Comparison of ENCODE assay signal across 12 cellular contexts in genomic region chr1:153532161-153532560, GRCh38. TPM values are rescaled to one million over a fixed set of nuclear protein-coding genes. Genes with fewer than 3 reads are reported as not detected.
DNase-seq lines count a peak whose midpoint lies in the region; ATAC-seq and TF ChIP-seq lines count a peak whose summit lies in the region.
"Had no signal": no experiment of that assay in that cellular context is flagged by ENCODE, and none has a peak within 500 bp of the region (broad histone marks: within the 10 kb centered on the region; RNA-seq: fewer than 3 reads in every experiment).

No MANE protein-coding gene starts in this region.

- CTCF ChIA-PET in activated CD4-positive, alpha-beta memory T cell treated with anti-CD3 and anti-CD28 coated beads for 36 hours (lab: Charles Lee) = interaction anchor here (0.7 to 6.3 kb wide), 32 partner anchors 8 to 459 kb away, joined by 3 to 269 read pairs (median 5); partner anchors contain the start of genes CHTOP, ILF2, RAB13 and RPS27

- ATAC-seq in HG03354 (IDR thresholded peaks at IDR 0.05; ENCODE audit: poor library complexity, severe bottlenecking, unreplicated experiment) = no peak

- peaks cover 54% of the 10 kb centered on the region for H3K4me1 Mint-ChIP-seq in activated CD4-positive, alpha-beta memory T cell treated with anti-CD3 and anti-CD28 coated beads for 36 hours (ENCODE audit: low read depth)
- H3K4me1 Mint-ChIP-seq in immature natural killer cell (peaks cover 60 to 62% of the 10 kb centered on the region in 2 donors), type B pancreatic cell (ENCODE audit: unreplicated experiment) (peaks cover 26% of the 10 kb centered on the region)

- POLR2A ChIA-PET in activated CD4-positive, alpha-beta memory T cell treated with anti-CD3 and anti-CD28 coated beads for 36 hours (lab: Charles Lee) = interaction anchor here (0.6 to 6.4 kb wide), 8 partner anchors 12 to 459 kb away, joined by 3 to 99 read pairs (median 12); partner anchors contain the start of genes CHTOP, RPS27, S100A2 and S100A4

- H3K27ac ChIP-seq in left ventricle myocardium inferior (replicated peaks) = peak overlapping the region; percentile 98
- H3K27ac ChIP-seq in right atrium auricular region = peak overlapping the region in 1 of 2 donors; percentile 14

- no peaks in the 10 kb centered on the region for H3K27me3 ChIP-seq in left ventricle myocardium inferior (ENCODE audit: low read depth)
- no peaks in the 10 kb centered on the region for H3K27me3 ChIP-seq in right atrium auricular region
- no peaks in the 10 kb centered on the region for H3K27me3 ChIP-seq in BE2C

- no peak overlapping the region for H3K4me3 ChIP-seq in left ventricle myocardium inferior
- no peak overlapping the region for H3K4me3 ChIP-seq in right atrium auricular region
- H3K4me3 ChIP-seq in BE2C (ENCODE audit: low read depth, low read length) = no peak overlapping the region

- peaks cover 50% of the 10 kb centered on the region for H3K4me1 ChIP-seq in left ventricle myocardium inferior
- peaks cover 0 to 39% of the 10 kb centered on the region in 2 donors for H3K4me1 ChIP-seq in right atrium auricular region
- H3K4me1 ChIP-seq in BE2C = peaks cover 29% of the 10 kb centered on the region

- H3K4me3 Mint-ChIP-seq in activated CD4-positive, alpha-beta memory T cell treated with anti-CD3 and anti-CD28 coated beads for 36 hours = peak overlapping the region; percentile 91
- H3K4me3 Mint-ChIP-seq in immature natural killer cell (peak overlapping the region; percentile 38 to 93 (median 83)), type B pancreatic cell (peak overlapping the region; percentile 84)

- no peaks in the 10 kb centered on the region for H3K27me3 Mint-ChIP-seq in activated CD4-positive, alpha-beta memory T cell treated with anti-CD3 and anti-CD28 coated beads for 36 hours
- H3K27me3 Mint-ChIP-seq in immature natural killer cell (ENCODE audit: low read depth in 3 of 3) (peaks cover 14 to 21% (median 14%) of the 10 kb centered on the region in 3 donors), type B pancreatic cell (no peaks in the 10 kb centered on the region)

- H3K9me3 Mint-ChIP-seq in activated CD4-positive, alpha-beta memory T cell treated with anti-CD3 and anti-CD28 coated beads for 36 hours = no peaks in the 10 kb centered on the region
- H3K9me3 Mint-ChIP-seq in immature natural killer cell = no peaks in the 10 kb centered on the region
- H3K9me3 Mint-ChIP-seq in type B pancreatic cell = peaks cover 5% of the 10 kb centered on the region

- intact Hi-C loops in left ventricle myocardium inferior (cut with micrococcal nuclease) = loop anchor here (5.0 kb wide), 1 partner anchor 35 kb away; the partner anchor contains the start of gene S100A2
- intact Hi-C loops in activated CD4-positive, alpha-beta memory T cell treated with anti-CD3 and anti-CD28 coated beads for 36 hours (cut with micrococcal nuclease) = loop anchor here (1.0 to 10.0 kb wide), 4 partner anchors 15 to 103 kb away; partner anchors contain the start of gene CHTOP

- DNase-seq in left ventricle myocardium inferior (no peak), right atrium auricular region (ENCODE audit: low spot score) (no peak), immature natural killer cell (peak; percentile 49 to 69 (median 50)), type B pancreatic cell (ENCODE audit: extremely low spot score, unreplicated experiment) (no peak), cerebellar cortex (ENCODE audit: low spot score) (no peak), BE2C (no peak)
- peak; percentile 75 for DNase-seq in activated CD4-positive, alpha-beta memory T cell treated with anti-CD3 and anti-CD28 coated beads for 36 hours
- DNase-seq: GOT3, NCI-H1105 treated with DMSO at 0.1 percent for 48 hours had no signal

- H3K27ac Mint-ChIP-seq in activated CD4-positive, alpha-beta memory T cell treated with anti-CD3 and anti-CD28 coated beads for 36 hours = peak overlapping the region; percentile 96
- H3K27ac Mint-ChIP-seq in immature natural killer cell (peak overlapping the region; percentile 88 to 99 (median 98)), type B pancreatic cell (peak overlapping the region; percentile 93)

- peaks cover 24% of the 10 kb centered on the region for H3K36me3 Mint-ChIP-seq in activated CD4-positive, alpha-beta memory T cell treated with anti-CD3 and anti-CD28 coated beads for 36 hours
- H3K36me3 Mint-ChIP-seq in immature natural killer cell = peaks cover 0 to 8% (median 8%) of the 10 kb centered on the region in 3 donors
- no peaks in the 10 kb centered on the region for H3K36me3 Mint-ChIP-seq in type B pancreatic cell

- no peaks in the 10 kb centered on the region for H3K9me3 ChIP-seq in left ventricle myocardium inferior (replicated peaks)
- H3K9me3 ChIP-seq in right atrium auricular region = no peaks in the 10 kb centered on the region
- no peaks in the 10 kb centered on the region for H3K9me3 ChIP-seq in BE2C

- TF ChIP-seq CTCF in left ventricle myocardium inferior (IDR thresholded peaks at IDR 0.05; ENCODE audit: borderline replicate concordance) (no peak), right atrium auricular region (IDR thresholded peaks at IDR 0.05) (no peak), type B pancreatic cell (conservative IDR thresholded peaks at IDR 0.05) (no peak), BE2C (IDR thresholded peaks at IDR 0.05; ENCODE audit: low read depth, low read length) (no peak)

- H3K36me3 ChIP-seq in left ventricle myocardium inferior = no peaks in the 10 kb centered on the region
- no peaks in the 10 kb centered on the region for H3K36me3 ChIP-seq in right atrium auricular region
- no peaks in the 10 kb centered on the region for H3K36me3 ChIP-seq in BE2C

RNA-seq across cellular contexts. Expression of gene S100A6, which starts 3.6 kb away (rescaled TPM):
- 336 TPM for total RNA-seq in left ventricle myocardium inferior
- total RNA-seq in right atrium auricular region = 100 to 1,000 TPM; 156 to 324 TPM
- total RNA-seq in activated CD4-positive, alpha-beta memory T cell treated with anti-CD3 and anti-CD28 coated beads for 36 hours = 100 to 1,000 TPM; 503 to 513 TPM
- polyA plus RNA-seq in immature natural killer cell = 100 to 1,000 TPM; 472 to 828 (median 543) TPM
- total RNA-seq in type B pancreatic cell (ENCODE audit: low replicate concordance) = 21.9 and 1,154 TPM in 2 replicates
- polyA plus RNA-seq in BE2C (2012; ENCODE audit: insufficient read depth, insufficient read length, low read depth) = 998 TPM

RNA-seq across cellular contexts. Expression of gene S100A5, which starts 8.6 kb away (rescaled TPM):
- total RNA-seq in left ventricle myocardium inferior (not detected), right atrium auricular region (not detected), type B pancreatic cell (ENCODE audit: low replicate concordance) (0.62 TPM in 1 of 2 replicates, not detected in the other)
- total RNA-seq in activated CD4-positive, alpha-beta memory T cell treated with anti-CD3 and anti-CD28 coated beads for 36 hours = 1 to 10 TPM; 3.3 to 4.0 TPM
- polyA plus RNA-seq in immature natural killer cell = under 1 TPM in 1 of 3 donors, not detected in 2; 0.68 TPM
- polyA plus RNA-seq in BE2C (2012; ENCODE audit: insufficient read depth, insufficient read length, low read depth) = not detected
- total RNA-seq: glomerular endothelial cell had no signal

RNA-seq across cellular contexts. Expression of gene S100A4, which starts 13.4 kb away (rescaled TPM):
- 137 TPM for total RNA-seq in left ventricle myocardium inferior
- total RNA-seq in right atrium auricular region = 100 to 1,000 TPM; 144 to 156 TPM
- total RNA-seq in activated CD4-positive, alpha-beta memory T cell treated with anti-CD3 and anti-CD28 coated beads for 36 hours = 100 to 1,000 TPM; 352 to 382 TPM
- polyA plus RNA-seq in immature natural killer cell = 1,000 to 10,000 TPM; 1,846 to 2,303 (median 2,006) TPM
- total RNA-seq in type B pancreatic cell (ENCODE audit: low replicate concordance) = 61.0 and 200 TPM in 2 replicates
- 109 TPM for polyA plus RNA-seq in BE2C (2012; ENCODE audit: insufficient read depth, insufficient read length, low read depth)

RNA-seq across cellular contexts. Expression of gene S100A3, which starts 16.9 kb away (rescaled TPM):
- total RNA-seq in left ventricle myocardium inferior (0.36 TPM), right atrium auricular region (1 to 10 TPM; 1.8 to 3.4 TPM), type B pancreatic cell (ENCODE audit: low replicate concordance) (1.4 and 2.8 TPM in 2 replicates)
- not detected for total RNA-seq in activated CD4-positive, alpha-beta memory T cell treated with anti-CD3 and anti-CD28 coated beads for 36 hours
- polyA plus RNA-seq in immature natural killer cell = not detected
- polyA plus RNA-seq in BE2C (2012; ENCODE audit: insufficient read depth, insufficient read length, low read depth) = 0.69 TPM
- total RNA-seq: activated CD8-positive, alpha-beta memory T cell treated with anti-CD3 and anti-CD28 coated beads for 36 hours had no signal

RNA-seq across cellular contexts. Expression of gene S100A2, which starts 33.5 kb away (rescaled TPM):
- total RNA-seq in left ventricle myocardium inferior (2.7 TPM), right atrium auricular region (not detected), type B pancreatic cell (ENCODE audit: low replicate concordance) (0.75 and 2.4 TPM in 2 replicates)
- total RNA-seq in activated CD4-positive, alpha-beta memory T cell treated with anti-CD3 and anti-CD28 coated beads for 36 hours = 1 to 10 TPM; 3.5 to 5.3 TPM
- under 1 TPM in 1 of 3 donors, not detected in 2; 0.83 TPM for polyA plus RNA-seq in immature natural killer cell
- 5.6 TPM for polyA plus RNA-seq in BE2C (2012; ENCODE audit: insufficient read depth, insufficient read length, low read depth)

Comparison
In these comparisons a context has a peak if more than half of its experiments do, and no peak if none do; other contexts are left out.
1. DNase-seq: peak in activated CD4-positive, alpha-beta memory T cell treated with anti-CD3 and anti-CD28 coated beads for 36 hours (single experiment) and immature natural killer cell (3 of 3); none in left ventricle myocardium inferior (single experiment), right atrium auricular region (single experiment), type B pancreatic cell (single experiment), cerebellar cortex (single experiment) and BE2C (single experiment).
2. Peak in every context shown above with its lines, with median percentiles within 50 percentile points of each other: H3K27ac Mint-ChIP-seq and H3K4me3 Mint-ChIP-seq.